32 cellular contexts compared by ENCODE assay signal in the genomic region with DNA sequence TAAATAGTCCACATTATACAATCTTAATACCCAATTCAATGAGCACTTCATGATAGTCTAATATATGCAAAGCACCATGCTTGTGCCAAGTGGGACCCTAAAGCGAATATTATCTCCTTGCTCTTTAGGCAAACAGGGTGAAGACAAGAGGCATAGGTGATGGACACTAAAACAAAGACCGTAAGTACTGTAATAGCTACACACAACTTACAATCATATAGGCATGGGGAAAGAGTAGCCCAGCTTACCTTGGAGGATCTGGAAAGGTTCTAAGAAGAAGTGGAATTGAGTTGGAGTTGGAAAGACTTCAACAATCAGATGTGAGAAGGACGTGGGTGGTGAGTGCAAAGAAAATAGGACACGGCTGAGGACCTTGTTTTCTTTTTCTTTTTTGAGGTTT. TPM values are rescaled to one million over a fixed set of nuclear protein-coding genes. Genes with fewer than 3 reads are reported as not detected.
"Had no signal": no experiment of that assay in that cellular context is flagged by ENCODE, and none has a peak within 500 bp of the region (broad histone marks: within the 10 kb centered on the region; RNA-seq: fewer than 3 reads in every experiment).

No MANE protein-coding gene starts in this region.

- H3K4me1 ChIP-seq: esophagus squamous epithelium, gastrocnemius medialis, heart right ventricle, left lung, lower lobe of right lung had no signal

- H3K9me3 ChIP-seq: esophagus squamous epithelium, gastrocnemius medialis, heart right ventricle, left lung, lower lobe of right lung, mucosa of descending colon had no signal

- H3K4me3 ChIP-seq: coronary artery, dorsolateral prefrontal cortex, esophagus squamous epithelium, gastrocnemius medialis, heart right ventricle, left lung, lower lobe of right lung, mucosa of descending colon had no signal

- H3K36me3 ChIP-seq: esophagus squamous epithelium, gastrocnemius medialis, heart right ventricle, left lung, lower lobe of right lung had no signal

- H3K27ac ChIP-seq: coronary artery, dorsolateral prefrontal cortex, esophagus squamous epithelium, gastrocnemius medialis, heart right ventricle, left lung, lower lobe of right lung had no signal

- ATAC-seq: gastrocnemius medialis, heart right ventricle, left cardiac atrium, left lung, left ventricle myocardium superior, lower lobe of right lung, mucosa of descending colon had no signal

- DNase-seq: dermis blood vessel endothelial cell; dorsolateral prefrontal cortex; effector CD4-positive, alpha-beta T cell; effector memory CD4-positive, alpha-beta T cell; esophagus squamous epithelium; foreskin fibroblast; foreskin melanocyte; gastrocnemius medialis; glutamatergic neuron; head of caudate nucleus; heart right ventricle; hippocampal formation; left cardiac atrium; left lung; left ventricle myocardium superior; lower lobe of right lung; mesenchymal stem cell; mucosa of descending colon; naive B cell had no signal

- H3K27me3 ChIP-seq: dorsolateral prefrontal cortex, esophagus squamous epithelium, gastrocnemius medialis, left lung had no signal

- FAIRE-seq: colon, endothelial cell of umbilical vein, islet of Langerhans, keratinocyte had no signal

RNA-seq across cellular contexts. Expression of a gene that starts 19.1 kb away (rescaled TPM):
- total RNA-seq: dermis blood vessel endothelial cell, endothelial cell of umbilical vein, epithelial cell of proximal tubule, gastrocnemius medialis, glomerular endothelial cell, kidney epithelial cell, left cardiac atrium, left ventricle myocardium superior, lower leg skin, lung microvascular endothelial cell, mesenteric fat pad, mesothelial cell of epicardium, myocyte had no signal
- polyA plus RNA-seq: endothelial cell of umbilical vein, heart right ventricle, keratinocyte had no signal
